In the genomic region with DNA sequence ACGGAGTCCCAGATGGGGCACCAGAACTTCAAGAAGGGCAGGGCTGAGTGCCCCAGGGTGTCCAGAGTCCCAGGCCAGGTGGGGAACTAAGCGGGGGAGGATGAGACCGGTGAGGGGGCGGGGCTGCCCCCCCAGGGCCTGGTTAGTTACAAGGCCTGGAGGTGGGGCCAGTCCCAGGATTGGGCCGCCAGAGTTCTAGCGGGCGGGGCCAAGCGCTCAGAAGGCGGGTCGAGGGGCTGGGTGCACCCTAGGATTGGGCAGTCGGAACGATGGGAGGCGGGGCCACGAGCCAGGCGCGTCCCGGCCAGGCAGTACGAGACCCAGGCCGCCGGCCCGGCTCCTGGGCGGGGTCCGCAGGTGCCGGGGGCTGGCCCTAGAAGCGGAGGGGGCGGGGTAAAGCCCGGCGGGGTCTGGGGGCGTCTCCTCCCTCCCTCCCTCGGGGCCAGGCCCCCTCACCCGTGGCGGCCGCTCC, we compare ENCODE assay signal across 8 cellular contexts. TPM values are rescaled to one million over a fixed set of nuclear protein-coding genes. Genes with fewer than 3 reads are reported as not detected.
DNase-seq lines count a peak whose midpoint lies in the region; ATAC-seq, FAIRE-seq and TF ChIP-seq lines count a peak whose summit lies in the region.

No MANE protein-coding gene starts in this region.

- peaks cover 8% of the 10 kb centered on the region for H3K36me3 Mint-ChIP-seq in T-helper 1 cell treated with Interleukin-12 subunit alpha and Interleukin-12 subunit beta and Interleukin-4 antibody, amounts not matched to agents 30 μg/mL and 1 μg/mL, for 36 hours (ENCODE audit: low read depth)

- peaks cover 20% of the 10 kb centered on the region for H3K4me1 Mint-ChIP-seq in T-helper 1 cell treated with Interleukin-12 subunit alpha and Interleukin-12 subunit beta and Interleukin-4 antibody, amounts not matched to agents 30 μg/mL and 1 μg/mL, for 36 hours (ENCODE audit: low read depth)

- H3K36me3 ChIP-seq in right atrium auricular region (no peaks in the 10 kb centered on the region), psoas muscle (ENCODE audit: insufficient read depth in 1 of 2, low read depth in 1 of 2) (peaks cover 0 to 7% of the 10 kb centered on the region in 2 donors)

- H3K4me1 ChIP-seq in right atrium auricular region (peaks cover 0 to 6% of the 10 kb centered on the region in 2 donors), psoas muscle (peaks cover 4% of the 10 kb centered on the region)

- FAIRE-seq in urothelium cell line (lab: Jason Lieb, UNC), result no peak

- H3K9me3 ChIP-seq in right atrium auricular region, result no peaks in the 10 kb centered on the region
- H3K9me3 ChIP-seq in psoas muscle, result no peaks in the 10 kb centered on the region

- TF ChIP-seq CTCF in GM13977 (IDR thresholded peaks at IDR 0.05; ENCODE audit: extremely low read depth, insufficient read depth, missing control alignments) (no peak), right atrium auricular region (IDR thresholded peaks at IDR 0.05) (no peak), psoas muscle (IDR thresholded peaks at IDR 0.05) (no peak)

- H3K4me3 Mint-ChIP-seq in T-helper 1 cell treated with Interleukin-12 subunit alpha and Interleukin-12 subunit beta and Interleukin-4 antibody, amounts not matched to agents 30 μg/mL and 1 μg/mL, for 36 hours, result peak overlapping the region; percentile 79

- intact Hi-C loops in psoas muscle (cut with DNase I), result loop anchor here in 1 of 2 donors (10.0 kb wide), 1 partner anchor 130 kb away; a partner anchor contains a TSS

- ATAC-seq in HG02885 (IDR thresholded peaks at IDR 0.05; ENCODE audit: poor library complexity, unreplicated experiment) (peak; percentile 90), psoas muscle (peak; percentile 92 to 95 (median 94))

- peak; percentile 99 for DNase-seq in GM13977 (ENCODE audit: low spot score)
- peak; percentile 90 for DNase-seq in NCI-H146 treated with DMSO at 0.1 percent for 48 hours (lab: John Stamatoyannopoulos, UW; ENCODE audit: unreplicated experiment)
- DNase-seq in amygdala (lab: John Stamatoyannopoulos, UW), result peak; percentile 40 to 97 (median 92)
- peak; percentile 96 for DNase-seq in right atrium auricular region (ENCODE audit: low spot score)
- peak; percentile 98 to 99 for DNase-seq in psoas muscle
- peak; percentile 95 for DNase-seq in urothelium cell line (ENCODE audit: low spot score)

- H3K27me3 ChIP-seq in right atrium auricular region (no peaks in the 10 kb centered on the region), psoas muscle (ENCODE audit: insufficient read depth in 3 of 3, low read length in 2 of 3) (no peaks in the 10 kb centered on the region)

- in situ Hi-C loops in GM13977 (cut with MboI; ENCODE audit: low pct_unique_long_range_greater_than_20kb, low sequenced_read_pairs, unreplicated experiment), result no loop called here

- 0 to 3% (median 2%) methylated on average over 15 to 33 of the region's 33 CpGs for WGBS in psoas muscle, 3 donors

- peak overlapping the region; percentile 73 for H3K27ac Mint-ChIP-seq in T-helper 1 cell treated with Interleukin-12 subunit alpha and Interleukin-12 subunit beta and Interleukin-4 antibody, amounts not matched to agents 30 μg/mL and 1 μg/mL, for 36 hours

- no peaks in the 10 kb centered on the region for H3K9me3 Mint-ChIP-seq in T-helper 1 cell treated with Interleukin-12 subunit alpha and Interleukin-12 subunit beta and Interleukin-4 antibody, amounts not matched to agents 30 μg/mL and 1 μg/mL, for 36 hours

- no peaks in the 10 kb centered on the region for H3K27me3 Mint-ChIP-seq in T-helper 1 cell treated with Interleukin-12 subunit alpha and Interleukin-12 subunit beta and Interleukin-4 antibody, amounts not matched to agents 30 μg/mL and 1 μg/mL, for 36 hours (ENCODE audit: low read depth)

- H3K4me3 ChIP-seq in right atrium auricular region (peak overlapping the region; percentile 89 to 92), psoas muscle (peak overlapping the region; percentile 84)

- H3K27ac ChIP-seq in right atrium auricular region, result peak overlapping the region; percentile 94 to 97
- H3K27ac ChIP-seq in psoas muscle, result peak overlapping the region; percentile 93

RNA-seq across cellular contexts. Expression of a gene that starts 0.6 kb away (rescaled TPM):
- total RNA-seq in right atrium auricular region (1 to 10 TPM; 4.6 to 9.9 TPM), psoas muscle (10 to 100 TPM in 1 of 4 donors, 1 to 10 TPM in 3; 5.7 to 11.5 (median 7.3) TPM)
- polyA plus RNA-seq in psoas muscle, result 1 to 10 TPM; 4.0 to 6.5 (median 5.3) TPM

RNA-seq across cellular contexts. Expression of a gene that starts 23.9 kb away (rescaled TPM):
- total RNA-seq in right atrium auricular region (100 to 1,000 TPM in 1 of 2 donors, 10 to 100 TPM in 1; 83.6 to 126 TPM), psoas muscle (100 to 1,000 TPM in 2 of 4 donors, 10 to 100 TPM in 2; 84.3 to 113 (median 101) TPM)
- 100 to 1,000 TPM; 136 to 196 (median 162) TPM for polyA plus RNA-seq in psoas muscle

RNA-seq across cellular contexts. Expression of a gene that starts 24.2 kb away (rescaled TPM):
- total RNA-seq in right atrium auricular region (not detected), psoas muscle (not detected)
- under 1 TPM in 1 of 3 donors, not detected in 2; 0.03 TPM for polyA plus RNA-seq in psoas muscle

RNA-seq across cellular contexts. Expression of a gene that starts 33.6 kb away (rescaled TPM):
- 100 to 1,000 TPM in 1 of 2 donors, 10 to 100 TPM in 1; 93.3 to 592 TPM for total RNA-seq in right atrium auricular region
- 10 to 100 TPM in 1 of 4 donors, 1 to 10 TPM in 3; 1.9 to 11.9 (median 5.6) TPM for total RNA-seq in psoas muscle
- polyA plus RNA-seq in psoas muscle, result 10 to 100 TPM in 1 of 3 donors, 1 to 10 TPM in 2; 4.4 to 11.0 (median 5.7) TPM

RNA-seq across cellular contexts. Expression of a gene that starts 54.0 kb away (rescaled TPM):
- 10 to 100 TPM; 17.1 to 32.5 TPM for total RNA-seq in right atrium auricular region
- total RNA-seq in psoas muscle, result 10 to 100 TPM; 24.3 to 47.3 (median 33.2) TPM
- polyA plus RNA-seq in psoas muscle, result 10 to 100 TPM; 64.6 to 82.5 (median 72.2) TPM

Comparison
In these comparisons a context has a peak if more than half of its experiments do, and no peak if none do; other contexts are left out.
1. Peak in every context shown above with its lines: DNase-seq, ATAC-seq, H3K4me3 ChIP-seq and H3K27ac ChIP-seq.